Comparison of ENCODE assay signal across 11 cellular contexts in genomic region chr6:31464252-31465184, GRCh38. TPM values are rescaled to one million over a fixed set of nuclear protein-coding genes. Genes with fewer than 3 reads are reported as not detected.
A peak's percentile ranks its signal among the peaks of the same experiment; 100 is the strongest.
DNase-seq lines count a peak whose midpoint lies in the region; ATAC-seq and TF ChIP-seq lines count a peak whose summit lies in the region.
"Had no signal": no experiment of that assay in that cellular context is flagged by ENCODE, and none has a peak within 500 bp of the region (broad histone marks: within the 10 kb centered on the region; RNA-seq: fewer than 3 reads in every experiment).

No MANE protein-coding gene starts in this region.

- H3K27ac ChIP-seq in right lobe of liver (no peak overlapping the region), subcutaneous abdominal adipose tissue (ENCODE audit: low read depth, low read length) (no peak overlapping the region), RWPE1 (no peak overlapping the region)

- no peak for TF ChIP-seq POLR2A in right lobe of liver (IDR thresholded peaks at IDR 0.05)

- peaks cover 46% of the 10 kb centered on the region for H3K36me3 Mint-ChIP-seq in activated CD8-positive, alpha-beta T cell treated with anti-CD3 and anti-CD28 coated beads for 36 hours (ENCODE audit: low read depth)

- peaks cover 0 to 8% (median 0%) of the 10 kb centered on the region in 4 donors for H3K4me1 ChIP-seq in right lobe of liver
- peaks cover 0 to 47% (median 13%) of the 10 kb centered on the region in 5 donors for H3K4me1 ChIP-seq in subcutaneous abdominal adipose tissue (ENCODE audit: control insufficient read depth in 5 of 5, insufficient read depth in 5 of 5, low read length in 5 of 5)

- H3K9ac ChIP-seq in subcutaneous abdominal adipose tissue (ENCODE audit: low read length in 5 of 5), result no peak overlapping the region

- H3K4me3 ChIP-seq in right lobe of liver (peak overlapping the region; percentile 52 to 55 (median 52)), subcutaneous abdominal adipose tissue (ENCODE audit: low read depth in 1 of 5, low read length in 5 of 5) (peak overlapping the region in 4 of 5 donors; percentile 69 to 93 (median 79))

- WGBS in right lobe of liver (ENCODE audit: insufficient coverage, low coverage, low lambda C conversion rate, missing lambda C conversion rate), result 64% methylated on average over 4 of the region's 7 CpGs

- peaks cover 63% of the 10 kb centered on the region for H3K4me1 Mint-ChIP-seq in activated CD8-positive, alpha-beta T cell treated with anti-CD3 and anti-CD28 coated beads for 36 hours (ENCODE audit: low read depth)

- peak overlapping the region; percentile 100 for H3K4me3 Mint-ChIP-seq in activated CD8-positive, alpha-beta T cell treated with anti-CD3 and anti-CD28 coated beads for 36 hours

- ATAC-seq in activated CD8-positive, alpha-beta T cell treated with anti-CD3 and anti-CD28 coated beads for 36 hours, result no peak
- ATAC-seq in right lobe of liver (no peak), GM18868 (IDR thresholded peaks at IDR 0.05; ENCODE audit: unreplicated experiment) (no peak), sciatic nerve (no peak)
- ATAC-seq: HCT116 had no signal

- intact Hi-C loops in activated CD8-positive, alpha-beta T cell treated with anti-CD3 and anti-CD28 coated beads for 36 hours (cut with micrococcal nuclease), result no loop called here
- intact Hi-C loops in right lobe of liver (cut with DNase I), result no loop called here
- intact Hi-C loops in sciatic nerve (cut with DNase I), result no loop called here

- H3K27ac Mint-ChIP-seq in activated CD8-positive, alpha-beta T cell treated with anti-CD3 and anti-CD28 coated beads for 36 hours, result peak overlapping the region; percentile 97

- no peaks in the 10 kb centered on the region for H3K9me3 Mint-ChIP-seq in activated CD8-positive, alpha-beta T cell treated with anti-CD3 and anti-CD28 coated beads for 36 hours

- TF ChIP-seq CTCF in activated CD8-positive, alpha-beta T cell treated with anti-CD3 and anti-CD28 coated beads for 36 hours (IDR thresholded peaks at IDR 0.05), result no peak
- no peak for TF ChIP-seq CTCF in right lobe of liver (IDR thresholded peaks at IDR 0.05)
- TF ChIP-seq CTCF in RWPE1 (conservative IDR thresholded peaks at IDR 0.05; ENCODE audit: low read depth), result no peak

- H3K9me3 ChIP-seq in right lobe of liver, result no peaks in the 10 kb centered on the region
- H3K9me3 ChIP-seq in subcutaneous abdominal adipose tissue (ENCODE audit: control insufficient read depth in 5 of 5, low read length in 5 of 5), result no peaks in the 10 kb centered on the region

- POLR2A ChIA-PET in activated CD8-positive, alpha-beta T cell treated with anti-CD3 and anti-CD28 coated beads for 36 hours (lab: Charles Lee), result no interaction called here
- POLR2A ChIA-PET in RWPE1 (lab: Yijun Ruan, JAX; ENCODE audit: low non-redundant PET), result no interaction called here

- no peaks in the 10 kb centered on the region for H3K36me3 ChIP-seq in right lobe of liver
- peaks cover 0 to 3% (median 0%) of the 10 kb centered on the region in 5 donors for H3K36me3 ChIP-seq in subcutaneous abdominal adipose tissue (ENCODE audit: control insufficient read depth in 5 of 5, insufficient read depth in 5 of 5, low read length in 5 of 5)

- H3K27me3 ChIP-seq in right lobe of liver (no peaks in the 10 kb centered on the region), subcutaneous abdominal adipose tissue (ENCODE audit: control insufficient read depth in 5 of 5, insufficient read depth in 4 of 5, low read length in 5 of 5) (peaks cover 0 to 3% (median 0%) of the 10 kb centered on the region in 5 donors)

- no peaks in the 10 kb centered on the region for H3K27me3 Mint-ChIP-seq in activated CD8-positive, alpha-beta T cell treated with anti-CD3 and anti-CD28 coated beads for 36 hours

- CTCF ChIA-PET in activated CD8-positive, alpha-beta T cell treated with anti-CD3 and anti-CD28 coated beads for 36 hours (lab: Charles Lee), result no interaction called here
- CTCF ChIA-PET in RWPE1 (lab: Yijun Ruan, JAX), result interaction anchor here (0.5 kb wide), 1 partner anchor 68 kb away, joined by 3 read pairs; no protein-coding TSS in a partner anchor

- peak; percentile 37 for DNase-seq in activated T-cell treated with anti-CD3 and anti-CD28 coated beads, Interleukin-2, amount 50 U/mL, for 1 hour
- DNase-seq in activated T-cell treated with anti-CD3 and anti-CD28 coated beads, Interleukin-2, amount 50 U/mL, for 48 hours, result no peak
- DNase-seq in activated CD8-positive, alpha-beta T cell treated with anti-CD3 and anti-CD28 coated beads for 36 hours, result no peak
- no peak for DNase-seq in right lobe of liver
- no peak for DNase-seq in RWPE1 (ENCODE audit: low spot score)
- DNase-seq in sciatic nerve (ENCODE audit: low spot score), result no peak
- DNase-seq: central memory CD4-positive, alpha-beta T cell; NCI-H226 had no signal

RNA-seq across cellular contexts. Expression of gene MICB, which starts 33.4 kb away (rescaled TPM):
- 10 to 100 TPM; 17.0 to 17.7 TPM for total RNA-seq in activated CD8-positive, alpha-beta T cell treated with anti-CD3 and anti-CD28 coated beads for 36 hours
- total RNA-seq in right lobe of liver, result 1 to 10 TPM in 4 of 6 experiments, under 1 TPM in 2; 0.48 to 2.0 (median 1.2) TPM
- total RNA-seq in sciatic nerve, result 2.9 TPM
